In genomic region chr7:45087301-45088145, GRCh38 we compare ENCODE assay signal across 12 cellular contexts. TPM values are rescaled to one million over a fixed set of nuclear protein-coding genes. Genes with fewer than 3 reads are reported as not detected.
DNase-seq lines count a peak whose midpoint lies in the region; ATAC-seq and TF ChIP-seq lines count a peak whose summit lies in the region.
"Had no signal": no experiment of that assay in that cellular context is flagged by ENCODE, and none has a peak within 500 bp of the region (broad histone marks: within the 10 kb centered on the region; RNA-seq: fewer than 3 reads in every experiment).

No MANE protein-coding gene starts in this region.

- no peak for ATAC-seq in activated naive CD8-positive, alpha-beta T cell treated with anti-CD3 and anti-CD28 coated beads, Interleukin-2, amount 50 U/mL, for 24 hours
- no peak for ATAC-seq in stimulated activated naive CD8-positive, alpha-beta T cell treated with anti-CD3 and anti-CD28 coated beads, Interleukin-15, amount 100 ng/mL, for 72 hours

- H3K9me3 ChIP-seq in MG63, result no peaks in the 10 kb centered on the region

- no peak overlapping the region for H3K27ac Mint-ChIP-seq in T-helper 2 cell treated with Interferon-gamma antibody and Interleukin-4, amounts not matched to agents 5 μg/mL and 100 μg/mL, for 36 hours
- no peak overlapping the region for H3K27ac Mint-ChIP-seq in activated naive CD8-positive, alpha-beta T cell treated with anti-CD3 and anti-CD28 coated beads, Interleukin-2, amount 50 U/mL, for 24 hours
- no peak overlapping the region for H3K27ac Mint-ChIP-seq in stimulated activated naive CD8-positive, alpha-beta T cell treated with anti-CD3 and anti-CD28 coated beads, Interleukin-15, amount 100 ng/mL, for 72 hours

- no peaks in the 10 kb centered on the region for H3K9me3 Mint-ChIP-seq in T-helper 2 cell treated with Interferon-gamma antibody and Interleukin-4, amounts not matched to agents 5 μg/mL and 100 μg/mL, for 36 hours
- H3K9me3 Mint-ChIP-seq in activated naive CD8-positive, alpha-beta T cell treated with anti-CD3 and anti-CD28 coated beads, Interleukin-2, amount 50 U/mL, for 24 hours, result no peaks in the 10 kb centered on the region
- H3K9me3 Mint-ChIP-seq in stimulated activated naive CD8-positive, alpha-beta T cell treated with anti-CD3 and anti-CD28 coated beads, Interleukin-15, amount 100 ng/mL, for 72 hours, result no peaks in the 10 kb centered on the region

- H3K4me1 Mint-ChIP-seq in T-helper 2 cell treated with Interferon-gamma antibody and Interleukin-4, amounts not matched to agents 5 μg/mL and 100 μg/mL, for 36 hours (ENCODE audit: low read depth), result peaks cover 6% of the 10 kb centered on the region
- peaks cover 5% of the 10 kb centered on the region for H3K4me1 Mint-ChIP-seq in activated naive CD8-positive, alpha-beta T cell treated with anti-CD3 and anti-CD28 coated beads, Interleukin-2, amount 50 U/mL, for 24 hours
- peaks cover 10% of the 10 kb centered on the region for H3K4me1 Mint-ChIP-seq in stimulated activated naive CD8-positive, alpha-beta T cell treated with anti-CD3 and anti-CD28 coated beads, Interleukin-15, amount 100 ng/mL, for 72 hours

- peak overlapping the region; percentile 15 for H3K4me3 Mint-ChIP-seq in T-helper 2 cell treated with Interferon-gamma antibody and Interleukin-4, amounts not matched to agents 5 μg/mL and 100 μg/mL, for 36 hours
- peak overlapping the region; percentile 24 for H3K4me3 Mint-ChIP-seq in activated naive CD8-positive, alpha-beta T cell treated with anti-CD3 and anti-CD28 coated beads, Interleukin-2, amount 50 U/mL, for 24 hours
- H3K4me3 Mint-ChIP-seq in stimulated activated naive CD8-positive, alpha-beta T cell treated with anti-CD3 and anti-CD28 coated beads, Interleukin-15, amount 100 ng/mL, for 72 hours, result peak overlapping the region; percentile 69 to 72

- no peaks in the 10 kb centered on the region for H3K36me3 Mint-ChIP-seq in T-helper 2 cell treated with Interferon-gamma antibody and Interleukin-4, amounts not matched to agents 5 μg/mL and 100 μg/mL, for 36 hours (ENCODE audit: low read depth)
- H3K36me3 Mint-ChIP-seq in activated naive CD8-positive, alpha-beta T cell treated with anti-CD3 and anti-CD28 coated beads, Interleukin-2, amount 50 U/mL, for 24 hours (ENCODE audit: low read depth), result no peaks in the 10 kb centered on the region

- H3K27me3 Mint-ChIP-seq in T-helper 2 cell treated with Interferon-gamma antibody and Interleukin-4, amounts not matched to agents 5 μg/mL and 100 μg/mL, for 36 hours (ENCODE audit: low read depth), result peaks cover 28% of the 10 kb centered on the region
- peaks cover 5% of the 10 kb centered on the region for H3K27me3 Mint-ChIP-seq in activated naive CD8-positive, alpha-beta T cell treated with anti-CD3 and anti-CD28 coated beads, Interleukin-2, amount 50 U/mL, for 24 hours
- peaks cover 9% of the 10 kb centered on the region for H3K27me3 Mint-ChIP-seq in stimulated activated naive CD8-positive, alpha-beta T cell treated with anti-CD3 and anti-CD28 coated beads, Interleukin-15, amount 100 ng/mL, for 72 hours

- intact Hi-C loops in head of caudate nucleus (cut with DNase I), result no loop called here

- DNase-seq in T-helper 2 cell treated with Interferon-gamma antibody and Interleukin-4, amounts not matched to agents 5 μg/mL and 100 μg/mL, for 36 hours (ENCODE audit: low spot score), result no peak
- DNase-seq in T-helper 2 cell (no peak), kidney epithelial cell (ENCODE audit: low read depth) (no peak), MG63 (no peak), head of caudate nucleus (no peak), globus pallidus (ENCODE audit: low spot score) (no peak)
- DNase-seq in activated naive CD8-positive, alpha-beta T cell treated with anti-CD3 and anti-CD28 coated beads, Interleukin-2, amount 50 U/mL, for 24 hours, result no peak
- no peak for DNase-seq in stimulated activated naive CD8-positive, alpha-beta T cell treated with anti-CD3 and anti-CD28 coated beads, Interleukin-15, amount 100 ng/mL, for 72 hours
- DNase-seq: central memory CD4-positive, alpha-beta T cell; foreskin melanocyte; NCI-H524 treated with DMSO at 0.1 percent for 48 hours had no signal

- H3K4me3 ChIP-seq in kidney epithelial cell (ENCODE audit: low read depth, low read length) (peak overlapping the region; percentile 63), MG63 (no peak overlapping the region)

- H3K27me3 ChIP-seq in kidney epithelial cell (ENCODE audit: control insufficient read depth, insufficient read depth, low read length) (peaks cover 2% of the 10 kb centered on the region), MG63 (no peaks in the 10 kb centered on the region)

- H3K36me3 ChIP-seq in kidney epithelial cell (ENCODE audit: control insufficient read depth, insufficient read depth, low read length), result no peaks in the 10 kb centered on the region
- no peaks in the 10 kb centered on the region for H3K36me3 ChIP-seq in MG63

- no peak for TF ChIP-seq CTCF in kidney epithelial cell (IDR thresholded peaks at IDR 0.05; ENCODE audit: insufficient read depth, low read length, poor library complexity, severe bottlenecking)

RNA-seq across cellular contexts. Expression of gene NACAD, which starts 1.2 kb away (rescaled TPM):
- 4.9 and 6.9 TPM in 2 replicates for total RNA-seq in kidney epithelial cell
- not detected in 2 replicates for total RNA-seq in MG63 (2014; rRNA removed; shearing (Covaris generic); ENCODE audit: low replicate concordance)
- total RNA-seq: MCF 10A had no signal

RNA-seq across cellular contexts. Expression of gene TBRG4, which starts 24.0 kb away (rescaled TPM):
- 71.7 and 84.3 TPM in 2 replicates for total RNA-seq in kidney epithelial cell
- total RNA-seq in MG63 (2014; rRNA removed; shearing (Covaris generic); ENCODE audit: low replicate concordance), result 82.0 and 126 TPM in 2 replicates

Comparison
In these comparisons a context has a peak if more than half of its experiments do, and no peak if none do; other contexts are left out.
1. H3K4me3 Mint-ChIP-seq: peak in every context shown above with its lines; median percentile 70 in stimulated activated naive CD8-positive, alpha-beta T cell treated with anti-CD3 and anti-CD28 coated beads, Interleukin-15, amount 100 ng/mL, for 72 hours; 24 in activated naive CD8-positive, alpha-beta T cell treated with anti-CD3 and anti-CD28 coated beads, Interleukin-2, amount 50 U/mL, for 24 hours; 15 in T-helper 2 cell treated with Interferon-gamma antibody and Interleukin-4, amounts not matched to agents 5 μg/mL and 100 μg/mL, for 36 hours.